In the genomic region with DNA sequence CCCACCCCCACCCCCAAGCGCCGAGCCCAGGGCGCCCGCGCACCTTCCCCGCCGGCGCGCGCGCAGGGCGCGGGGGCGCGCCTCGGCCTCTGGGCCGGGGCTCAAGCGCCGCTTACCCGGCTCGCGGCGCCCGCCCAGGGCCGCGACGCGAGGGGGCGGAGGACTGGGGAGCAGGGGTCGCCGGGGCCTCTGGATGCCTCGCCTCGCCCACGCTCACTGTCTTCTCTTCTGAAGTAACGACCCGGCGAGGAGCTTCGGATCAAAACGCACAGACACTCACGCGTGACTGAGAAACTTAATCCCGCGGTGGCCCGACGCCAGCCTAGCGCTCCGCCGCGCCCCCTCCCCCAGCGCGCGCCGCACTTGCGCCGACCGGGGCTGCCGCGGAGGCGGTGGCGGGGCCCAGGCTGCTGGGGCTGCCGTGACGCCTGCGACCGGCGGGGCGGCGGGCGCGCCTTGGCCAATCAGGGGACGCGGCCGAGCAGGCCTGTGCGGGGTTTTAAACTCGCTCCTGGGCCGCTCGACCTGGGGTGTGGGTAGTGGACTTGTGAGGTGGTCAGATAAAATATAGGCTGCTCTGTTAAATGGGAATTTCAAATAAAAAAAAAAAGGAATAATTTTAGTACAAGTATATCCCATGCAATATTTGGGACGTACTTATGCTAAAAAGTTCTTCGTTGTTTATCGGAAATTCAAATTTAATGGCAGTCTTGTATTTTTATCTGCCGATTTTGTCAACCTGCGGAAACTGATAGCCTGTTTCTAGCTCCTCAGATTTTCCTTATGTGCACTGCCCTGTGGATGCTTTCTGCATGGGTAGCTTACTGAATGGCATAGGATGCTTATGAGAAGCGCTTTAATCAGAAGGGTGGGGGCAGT, we compare ENCODE assay signal across 8 cellular contexts. TPM values are rescaled to one million over a fixed set of nuclear protein-coding genes. Genes with fewer than 3 reads are reported as not detected.
DNase-seq lines count a peak whose midpoint lies in the region; ATAC-seq and TF ChIP-seq lines count a peak whose summit lies in the region.

A gene with protein sequence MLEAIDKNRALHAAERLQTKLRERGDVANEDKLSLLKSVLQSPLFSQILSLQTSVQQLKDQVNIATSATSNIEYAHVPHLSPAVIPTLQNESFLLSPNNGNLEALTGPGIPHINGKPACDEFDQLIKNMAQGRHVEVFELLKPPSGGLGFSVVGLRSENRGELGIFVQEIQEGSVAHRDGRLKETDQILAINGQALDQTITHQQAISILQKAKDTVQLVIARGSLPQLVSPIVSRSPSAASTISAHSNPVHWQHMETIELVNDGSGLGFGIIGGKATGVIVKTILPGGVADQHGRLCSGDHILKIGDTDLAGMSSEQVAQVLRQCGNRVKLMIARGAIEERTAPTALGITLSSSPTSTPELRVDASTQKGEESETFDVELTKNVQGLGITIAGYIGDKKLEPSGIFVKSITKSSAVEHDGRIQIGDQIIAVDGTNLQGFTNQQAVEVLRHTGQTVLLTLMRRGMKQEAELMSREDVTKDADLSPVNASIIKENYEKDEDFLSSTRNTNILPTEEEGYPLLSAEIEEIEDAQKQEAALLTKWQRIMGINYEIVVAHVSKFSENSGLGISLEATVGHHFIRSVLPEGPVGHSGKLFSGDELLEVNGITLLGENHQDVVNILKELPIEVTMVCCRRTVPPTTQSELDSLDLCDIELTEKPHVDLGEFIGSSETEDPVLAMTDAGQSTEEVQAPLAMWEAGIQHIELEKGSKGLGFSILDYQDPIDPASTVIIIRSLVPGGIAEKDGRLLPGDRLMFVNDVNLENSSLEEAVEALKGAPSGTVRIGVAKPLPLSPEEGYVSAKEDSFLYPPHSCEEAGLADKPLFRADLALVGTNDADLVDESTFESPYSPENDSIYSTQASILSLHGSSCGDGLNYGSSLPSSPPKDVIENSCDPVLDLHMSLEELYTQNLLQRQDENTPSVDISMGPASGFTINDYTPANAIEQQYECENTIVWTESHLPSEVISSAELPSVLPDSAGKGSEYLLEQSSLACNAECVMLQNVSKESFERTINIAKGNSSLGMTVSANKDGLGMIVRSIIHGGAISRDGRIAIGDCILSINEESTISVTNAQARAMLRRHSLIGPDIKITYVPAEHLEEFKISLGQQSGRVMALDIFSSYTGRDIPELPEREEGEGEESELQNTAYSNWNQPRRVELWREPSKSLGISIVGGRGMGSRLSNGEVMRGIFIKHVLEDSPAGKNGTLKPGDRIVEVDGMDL (N-terminal part only) (minus strand): TSS at position 409 of the 879 bp plus-strand sequence. CDS start 29,377 bp downstream, outside the sequence.

- H3K27ac ChIP-seq in C4-2B = peak within 1 kb of the TSS; percentile 96
- peak within 1 kb of the TSS; percentile 94 for H3K27ac ChIP-seq in angular gyrus (ENCODE audit: low read depth, low read length)

- DNase-seq in NCI-H1105 treated with DMSO at 0.1 percent for 48 hours (lab: John Stamatoyannopoulos, UW) (peak; percentile 72), left cardiac atrium (peak; percentile 77), pons (ENCODE audit: low spot score) (peak; percentile 35)
- DNase-seq in activated CD4-positive, alpha-beta T cell treated with anti-CD3 and anti-CD28 coated beads, Interleukin-2, amount 50 U/mL, for 48 hours = no peak
- no peak for DNase-seq in activated T-cell treated with anti-CD3 and anti-CD28 coated beads, Interleukin-2, amount 50 U/mL, for 48 hours

- intact Hi-C loops in left cardiac atrium (cut with DNase I) = no loop called here

- TF ChIP-seq CTCF in C4-2B (conservative IDR thresholded peaks at IDR 0.05) = no peak

- peak; percentile 85 to 91 for ATAC-seq in left cardiac atrium
- no peak for ATAC-seq in HG02840 (IDR thresholded peaks at IDR 0.05; ENCODE audit: low FRiP score, unreplicated experiment)

RNA-seq across cellular contexts. Expression of the gene that starts here (rescaled TPM):
- 10 to 100 TPM; 52.3 to 63.1 TPM for total RNA-seq in left cardiac atrium

Comparison
In these comparisons a context has a peak if more than half of its experiments do, and no peak if none do; other contexts are left out.
1. DNase-seq: peak in NCI-H1105 treated with DMSO at 0.1 percent for 48 hours (single experiment), left cardiac atrium (single experiment) and pons (single experiment); none in activated CD4-positive, alpha-beta T cell treated with anti-CD3 and anti-CD28 coated beads, Interleukin-2, amount 50 U/mL, for 48 hours (0 of 2) and activated T-cell treated with anti-CD3 and anti-CD28 coated beads, Interleukin-2, amount 50 U/mL, for 48 hours (0 of 2).